1 cellular context compared by ENCODE assay signal in genomic region chr22:42754658-42755057, GRCh38.
TF ChIP-seq lines count a peak whose summit lies in the region.

No MANE protein-coding gene starts in this region.

TF ChIP-seq in K562, 482 proteins besides CTCF, POLR2A, EP300 and RAD21 (continued from another document and continues in another):
- TF ChIP-seq CUX1 (CRISPR knock-in tag; IDR thresholded peaks at IDR 0.05) (no peak), ATF1 (CRISPR knock-in tag; IDR thresholded peaks at IDR 0.05) (no peak), ATF1 (tag; IDR thresholded peaks at IDR 0.05) (peak; percentile 65), ETV6 (IDR thresholded peaks at IDR 0.05; ENCODE audit: borderline replicate concordance in 1 of 2, low read depth in 2 of 2, low read length in 1 of 2) (no peak), ETV6 (CRISPR knock-in tag; IDR thresholded peaks at IDR 0.05; ENCODE audit: borderline replicate concordance) (no peak), ATF4 (CRISPR knock-in tag; IDR thresholded peaks at IDR 0.05) (no peak), TRIM28 (IDR thresholded peaks at IDR 0.05) (no peak; the same call in 1 of the 2 replicates), TCF15 (CRISPR knock-in tag; IDR thresholded peaks at IDR 0.05) (no peak), BMI1 (IDR thresholded peaks at IDR 0.05; ENCODE audit: low read length) (no peak), ADNP (tag; IDR thresholded peaks at IDR 0.05) (no peak), TAL1 (IDR thresholded peaks at IDR 0.05) (peak; percentile 66), ZFP1 (CRISPR knock-in tag; IDR thresholded peaks at IDR 0.05) (no peak), ZNF785 (CRISPR knock-in tag; IDR thresholded peaks at IDR 0.05) (no peak), PHB2 (IDR thresholded peaks at IDR 0.05; ENCODE audit: low read depth) (no peak; the same call in 1 of the 2 replicates), FIP1L1 (IDR thresholded peaks at IDR 0.05; ENCODE audit: low read depth, low read length, poor library complexity, severe bottlenecking) (no peak), CBX2 (IDR thresholded peaks at IDR 0.05; ENCODE audit: insufficient read depth, low read length, poor library complexity, severe bottlenecking) (no peak), ZNF384 (IDR thresholded peaks at IDR 0.05; ENCODE audit: low read depth, low read length) (peak; percentile 82), ZNF277 (CRISPR knock-in tag; IDR thresholded peaks at IDR 0.05; ENCODE audit: borderline replicate concordance) (no peak), NFRKB (IDR thresholded peaks at IDR 0.05; ENCODE audit: low read depth) (no peak), JUND (IDR thresholded peaks at IDR 0.05; ENCODE audit: borderline replicate concordance, low read depth, low read length) (peak; percentile 46; the same call in 1 of the 2 replicates), JUND (tag; IDR thresholded peaks at IDR 0.05; ENCODE audit: borderline replicate concordance, low read depth, low read length) (peak; percentile 54; the same call in 1 of the 3 replicates), ASH1L (IDR thresholded peaks at IDR 0.05; ENCODE audit: borderline replicate concordance, low read depth, partially characterized antibody) (no peak), MAFK (IDR thresholded peaks at IDR 0.05; ENCODE audit: low read length) (peak; percentile 44; the same call in 1 of the 2 replicates), POLR2AphosphoS2 (IDR thresholded peaks at IDR 0.05; ENCODE audit: low read length) (no peak), KDM1A (IDR thresholded peaks at IDR 0.05) (peak; percentile 59 to 70), E2F3 (CRISPR knock-in tag; IDR thresholded peaks at IDR 0.05) (no peak), HMG20A (CRISPR knock-in tag; conservative IDR thresholded peaks at IDR 0.05) (no peak), POLR2G (IDR thresholded peaks at IDR 0.05; ENCODE audit: low read depth, low read length) (no peak), ZNF57 (CRISPR knock-in tag; IDR thresholded peaks at IDR 0.05) (no peak), ZNF23 (CRISPR knock-in tag; IDR thresholded peaks at IDR 0.05) (no peak), ZNF609 (CRISPR knock-in tag; IDR thresholded peaks at IDR 0.05; ENCODE audit: borderline replicate concordance) (no peak), SIN3B (IDR thresholded peaks at IDR 0.05; ENCODE audit: low read depth) (no peak), POU5F1 (IDR thresholded peaks at IDR 0.05; ENCODE audit: borderline replicate concordance, low read depth, low read length, partially characterized antibody) (no peak), TEAD1 (CRISPR knock-in tag; IDR thresholded peaks at IDR 0.05) (peak; percentile 63 to 67; a peak in 2 of 4 replicates), PRMT5 (CRISPR knock-in tag; IDR thresholded peaks at IDR 0.05) (no peak), ZBTB40 (IDR thresholded peaks at IDR 0.05) (no peak), ZBTB40 (CRISPR knock-in tag; IDR thresholded peaks at IDR 0.05) (no peak), ZBTB43 (CRISPR knock-in tag; IDR thresholded peaks at IDR 0.05) (no peak), ZFP36 (IDR thresholded peaks at IDR 0.05; ENCODE audit: low read depth, low read length, partially characterized antibody) (no peak), HDAC2 (IDR thresholded peaks at IDR 0.05) (peak; percentile 68), CREB1 (IDR thresholded peaks at IDR 0.05) (no peak), CREB1 (CRISPR knock-in tag; IDR thresholded peaks at IDR 0.05) (no peak), XRCC5 (IDR thresholded peaks at IDR 0.05; ENCODE audit: low read depth, low read length) (no peak)
